In the genomic region with DNA sequence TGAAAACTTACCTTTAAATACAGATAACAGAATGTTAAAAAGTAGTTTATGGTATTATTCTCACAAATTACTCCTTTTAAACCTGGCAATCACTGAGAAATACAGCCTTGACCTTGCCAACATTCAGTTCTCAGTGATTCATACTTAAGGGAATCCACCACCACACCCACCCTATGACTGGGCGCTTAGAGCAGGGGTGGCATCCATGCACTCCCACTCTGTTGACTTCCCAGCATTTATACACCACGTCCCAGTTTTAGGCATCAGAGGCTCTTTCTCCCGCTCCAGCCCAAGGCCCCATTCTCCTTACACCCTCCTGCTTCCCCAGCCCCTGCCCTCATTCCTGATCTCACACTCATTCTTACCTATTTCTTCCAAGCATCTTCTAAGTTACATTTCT, we compare ENCODE assay signal across 9 cellular contexts. TPM values are rescaled to one million over a fixed set of nuclear protein-coding genes. Genes with fewer than 3 reads are reported as not detected.
DNase-seq lines count a peak whose midpoint lies in the region; ATAC-seq and TF ChIP-seq lines count a peak whose summit lies in the region.
"Had no signal": no experiment of that assay in that cellular context is flagged by ENCODE, and none has a peak within 500 bp of the region (broad histone marks: within the 10 kb centered on the region; RNA-seq: fewer than 3 reads in every experiment).

No MANE protein-coding gene starts in this region.

- H3K27ac ChIP-seq in stomach = peak overlapping the region; percentile 8 to 85 (median 76)
- H3K27ac ChIP-seq: SK-N-MC had no signal

- peaks cover 27% of the 10 kb centered on the region for H3K4me1 Mint-ChIP-seq in activated CD8-positive, alpha-beta T cell treated with anti-CD3 and anti-CD28 coated beads for 36 hours (ENCODE audit: low read depth)

- TF ChIP-seq EP300 in stomach (IDR thresholded peaks at IDR 0.05) = no peak

- TF ChIP-seq POLR2A in stomach (IDR thresholded peaks at IDR 0.05) = no peak

- H3K36me3 Mint-ChIP-seq in activated CD8-positive, alpha-beta T cell treated with anti-CD3 and anti-CD28 coated beads for 36 hours (ENCODE audit: low read depth) = peaks cover 21% of the 10 kb centered on the region

- POLR2A ChIA-PET in activated CD8-positive, alpha-beta T cell treated with anti-CD3 and anti-CD28 coated beads for 36 hours (lab: Charles Lee) = no interaction called here

- intact Hi-C loops in activated CD8-positive, alpha-beta T cell treated with anti-CD3 and anti-CD28 coated beads for 36 hours (cut with micrococcal nuclease) = no loop called here
- intact Hi-C loops in left ventricle myocardium superior (cut with micrococcal nuclease) = no loop called here
- intact Hi-C loops in stomach (cut with DNase I; ENCODE audit: low total_unique reads) = no loop called here

- H3K4me3 Mint-ChIP-seq in activated CD8-positive, alpha-beta T cell treated with anti-CD3 and anti-CD28 coated beads for 36 hours = no peak overlapping the region
- H3K4me3 Mint-ChIP-seq: central memory CD8-positive, alpha-beta T cell had no signal

- no peaks in the 10 kb centered on the region for H3K9me3 ChIP-seq in stomach

- no peak overlapping the region for H3K27ac Mint-ChIP-seq in activated CD8-positive, alpha-beta T cell treated with anti-CD3 and anti-CD28 coated beads for 36 hours

- H3K9me3 Mint-ChIP-seq in activated CD8-positive, alpha-beta T cell treated with anti-CD3 and anti-CD28 coated beads for 36 hours = no peaks in the 10 kb centered on the region
- H3K9me3 Mint-ChIP-seq: central memory CD8-positive, alpha-beta T cell had no signal

- H3K27me3 ChIP-seq in stomach = no peaks in the 10 kb centered on the region

- no peak for TF ChIP-seq CTCF in activated CD8-positive, alpha-beta T cell treated with anti-CD3 and anti-CD28 coated beads for 36 hours (IDR thresholded peaks at IDR 0.05)
- no peak for TF ChIP-seq CTCF in stomach (IDR thresholded peaks at IDR 0.05)

- H3K4me3 ChIP-seq in stomach = no peak overlapping the region
- H3K4me3 ChIP-seq: SK-N-MC had no signal

- peaks cover 0 to 16% (median 7%) of the 10 kb centered on the region in 4 donors for H3K36me3 ChIP-seq in stomach

- DNase-seq in HK-2 (ENCODE audit: unreplicated experiment) = peak; percentile 49
- DNase-seq in activated CD8-positive, alpha-beta T cell treated with anti-CD3 and anti-CD28 coated beads for 36 hours = no peak
- no peak for DNase-seq in left ventricle myocardium superior
- DNase-seq in stomach = no peak
- no peak for DNase-seq in left lobe of liver (ENCODE audit: low spot score)

- ATAC-seq in activated CD8-positive, alpha-beta T cell treated with anti-CD3 and anti-CD28 coated beads for 36 hours = peak; percentile 67
- ATAC-seq in left ventricle myocardium superior (peak; percentile 23), HG03439 (IDR thresholded peaks at IDR 0.05; ENCODE audit: unreplicated experiment) (no peak), GM21528 (IDR thresholded peaks at IDR 0.05; ENCODE audit: low FRiP score, unreplicated experiment) (no peak), left lobe of liver (no peak)

- CTCF ChIA-PET in activated CD8-positive, alpha-beta T cell treated with anti-CD3 and anti-CD28 coated beads for 36 hours (lab: Charles Lee) = no interaction called here

- H3K27me3 Mint-ChIP-seq in activated CD8-positive, alpha-beta T cell treated with anti-CD3 and anti-CD28 coated beads for 36 hours = no peaks in the 10 kb centered on the region
- H3K27me3 Mint-ChIP-seq: central memory CD8-positive, alpha-beta T cell had no signal

- WGBS in stomach, 5 donors = 40 to 59% (median 45%) methylated on average over 3 of the region's 3 CpGs

- peaks cover 70 to 99% (median 85%) of the 10 kb centered on the region in 4 donors for H3K4me1 ChIP-seq in stomach

RNA-seq across cellular contexts. Expression of a gene that starts 16.3 kb away (rescaled TPM):
- 10 to 100 TPM; 23.2 to 26.3 TPM for total RNA-seq in activated CD8-positive, alpha-beta T cell treated with anti-CD3 and anti-CD28 coated beads for 36 hours
- total RNA-seq in left ventricle myocardium superior (9.7 TPM), stomach (10 to 100 TPM; 11.1 to 87.2 (median 23.5) TPM), left lobe of liver (8.3 TPM)
- polyA plus RNA-seq in stomach = 10 to 100 TPM; 40.6 to 64.4 (median 62.5) TPM

Comparison
In these comparisons a context has a peak if more than half of its experiments do, and no peak if none do; other contexts are left out.
1. ATAC-seq: peak in activated CD8-positive, alpha-beta T cell treated with anti-CD3 and anti-CD28 coated beads for 36 hours (single experiment) and left ventricle myocardium superior (single experiment); none in HG03439 (single experiment), GM21528 (single experiment) and left lobe of liver (single experiment).